In genomic region chr14:99590746-99591555, GRCh38 we compare ENCODE assay signal across 8 cellular contexts. TPM values are rescaled to one million over a fixed set of nuclear protein-coding genes. Genes with fewer than 3 reads are reported as not detected.
DNase-seq lines count a peak whose midpoint lies in the region; ATAC-seq, FAIRE-seq and TF ChIP-seq lines count a peak whose summit lies in the region.
"Had no signal": no experiment of that assay in that cellular context is flagged by ENCODE, and none has a peak within 500 bp of the region (broad histone marks: within the 10 kb centered on the region; RNA-seq: fewer than 3 reads in every experiment).

No MANE protein-coding gene starts in this region.

- H3K4me1 ChIP-seq in GM23338 (ENCODE audit: insufficient read depth), result peaks cover 20% of the 10 kb centered on the region
- peaks cover 82 to 100% (median 99%) of the 10 kb centered on the region in 4 donors for H3K4me1 ChIP-seq in esophagus muscularis mucosa

- peaks cover 5% of the 10 kb centered on the region; the same call in 1 of the 2 replicates for H4K20me1 ChIP-seq in GM23338 (replicated peaks; ENCODE audit: insufficient read depth)

- H3K27me3 ChIP-seq in GM23338 (ENCODE audit: insufficient read depth) (no peaks in the 10 kb centered on the region), esophagus muscularis mucosa (no peaks in the 10 kb centered on the region)

- peaks cover 66% of the 10 kb centered on the region for H3K79me2 ChIP-seq in GM23338 (replicated peaks; ENCODE audit: insufficient read depth)

- no peaks in the 10 kb centered on the region; the same call in 2 of the 3 replicates for H3K36me3 Mint-ChIP-seq in GM23338 (ENCODE audit: low read depth)

- H3K4me2 ChIP-seq in GM23338, result 0 out of 2 replicates have a peak overlapping the region, but pooled peaks have one; percentile 14

- no peak for TF ChIP-seq CTCF in GM23338 (conservative IDR thresholded peaks at IDR 0.05; ENCODE audit: low read depth in 2 of 2)
- TF ChIP-seq CTCF in esophagus muscularis mucosa (IDR thresholded peaks at IDR 0.05), result peak in 1 of 3 experiments; percentile 10

- no peak overlapping the region for H2AFZ ChIP-seq in GM23338

- no peaks in the 10 kb centered on the region for H3K36me3 ChIP-seq in GM23338 (ENCODE audit: insufficient read depth)
- no peaks in the 10 kb centered on the region for H3K36me3 ChIP-seq in esophagus muscularis mucosa

- no peak for FAIRE-seq in RCC 7860 (lab: Jason Lieb, UNC)

- H3K9me3 ChIP-seq in esophagus muscularis mucosa, result no peaks in the 10 kb centered on the region

- intact Hi-C loops in esophagus muscularis mucosa (cut with DNase I) (no loop called here), sciatic nerve (cut with DNase I) (no loop called here)

- H3K4me1 Mint-ChIP-seq in GM23338, result peaks cover 37% of the 10 kb centered on the region

- 0 out of 2 replicates have a peak, but pooled peaks cover 4% of the 10 kb centered on the region for H3F3A ChIP-seq in GM23338 (replicated peaks; ENCODE audit: low read depth)

- H3K27me3 Mint-ChIP-seq in GM23338 (ENCODE audit: insufficient read depth, low read depth, poor library complexity), result peaks cover 16% of the 10 kb centered on the region

- H3K27ac ChIP-seq in GM23338 (ENCODE audit: low read depth), result no peak overlapping the region
- peak overlapping the region; percentile 46 to 66 (median 50) for H3K27ac ChIP-seq in esophagus muscularis mucosa (replicated peaks in 1 of 4)
- H3K27ac ChIP-seq: VCaP had no signal

- TF ChIP-seq EP300 in esophagus muscularis mucosa (IDR thresholded peaks at IDR 0.05), result no peak

- no peak overlapping the region for H3K27ac Mint-ChIP-seq in GM23338

- no peaks in the 10 kb centered on the region for H3K9me2 ChIP-seq in GM23338 (ENCODE audit: insufficient read depth)

- WGBS in esophagus muscularis mucosa, result 44% methylated on average over 20 of the region's 28 CpGs

- ATAC-seq in GM23338 (no peak), sciatic nerve (peak; percentile 58), left lobe of liver (no peak)

- H3K4me3 ChIP-seq in GM23338 (no peak overlapping the region), esophagus muscularis mucosa (no peak overlapping the region)

- no peak overlapping the region for H3K4me3 Mint-ChIP-seq in GM23338

- TF ChIP-seq POLR2A in esophagus muscularis mucosa (IDR thresholded peaks at IDR 0.05; ENCODE audit: low read depth), result no peak

- DNase-seq in GM23338 (ENCODE audit: low spot score) (no peak), RCC 7860 (ENCODE audit: low spot score) (peak; percentile 62), esophagus muscularis mucosa (ENCODE audit: extremely low spot score) (no peak), sciatic nerve (ENCODE audit: low spot score) (no peak), left lobe of liver (ENCODE audit: low spot score) (no peak), MV-4-11 (lab: John Stamatoyannopoulos, UW) (no peak)
- DNase-seq in activated CD8-positive, alpha-beta memory T cell treated with anti-CD3 and anti-CD28 coated beads, Interleukin-2, amount 50 U/mL, for 4 hours, result no peak

- H3K9me3 Mint-ChIP-seq in GM23338, result no peaks in the 10 kb centered on the region

TF ChIP-seq in GM23338, 12 proteins besides CTCF, POLR2A, EP300 and RAD21:
- TF ChIP-seq POLR2AphosphoS5 (IDR thresholded peaks at IDR 0.05; ENCODE audit: low read depth) (no peak), ETS1 (IDR thresholded peaks at IDR 0.05) (no peak), JUNB (IDR thresholded peaks at IDR 0.05; ENCODE audit: unreplicated experiment) (no peak), EZH2phosphoT487 (IDR thresholded peaks at IDR 0.05; ENCODE audit: unreplicated experiment) (no peak), ZNF462 (CRISPR knock-in tag; IDR thresholded peaks at IDR 0.05) (no peak)

RNA-seq across cellular contexts. Expression of gene CCDC85C, which starts 13.1 kb away (rescaled TPM):
- total RNA-seq in GM23338 (2014; rRNA removed; shearing (Covaris generic)), result 24.9 and 26.8 TPM in 2 replicates
- 4.5 and 6.5 TPM in 2 replicates for polyA plus RNA-seq in GM23338 (2016; fragmentation: Nextera tagmentation; extraction: Ambion mirVana)
- total RNA-seq in esophagus muscularis mucosa (10 to 100 TPM; 17.9 to 48.7 (median 30.8) TPM), sciatic nerve (9.0 TPM), left lobe of liver (25.0 TPM)

RNA-seq across cellular contexts. Expression of gene HHIPL1, which starts 54.0 kb away (rescaled TPM):
- 1.6 and 2.0 TPM in 2 replicates for total RNA-seq in GM23338 (2014; rRNA removed; shearing (Covaris generic))
- polyA plus RNA-seq in GM23338 (2016; fragmentation: Nextera tagmentation; extraction: Ambion mirVana), result 1.9 TPM in 2 replicates
- total RNA-seq in esophagus muscularis mucosa (1 to 10 TPM; 4.2 to 9.1 (median 5.9) TPM), sciatic nerve (4.2 TPM), left lobe of liver (0.96 TPM)
